23 cellular contexts compared by ENCODE assay signal in the genomic region with DNA sequence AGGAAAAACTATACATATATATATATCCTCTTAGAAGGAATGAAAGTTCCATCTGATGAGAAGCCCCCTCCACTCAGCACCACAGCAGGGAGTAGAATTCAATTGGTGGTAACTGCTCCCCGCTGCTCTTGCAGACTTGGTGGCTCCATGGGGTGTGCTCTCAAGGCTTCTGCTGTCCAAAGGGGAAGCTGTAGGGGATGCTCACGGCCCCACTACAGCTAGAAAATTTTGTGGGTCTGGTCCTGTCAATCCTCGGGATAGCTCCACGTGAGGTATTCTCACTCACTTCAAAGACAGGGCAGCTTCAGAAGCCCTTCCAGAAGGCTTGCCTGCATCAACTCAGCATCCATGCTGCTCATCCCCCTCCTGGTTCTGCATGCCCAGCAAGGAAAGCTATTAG.
A peak's percentile ranks its signal among the peaks of the same experiment; 100 is the strongest.
DNase-seq lines count a peak whose midpoint lies in the region; ATAC-seq and TF ChIP-seq lines count a peak whose summit lies in the region.
"Had no signal": no experiment of that assay in that cellular context is flagged by ENCODE, and none has a peak within 500 bp of the region (broad histone marks: within the 10 kb centered on the region; RNA-seq: fewer than 3 reads in every experiment).

No MANE protein-coding gene starts in this region.

- no peak overlapping the region for H3K4me3 ChIP-seq in HEK293 (ENCODE audit: low read depth, low read length)
- no peak overlapping the region for H3K4me3 ChIP-seq in endodermal cell (ENCODE audit: low read length)
- H3K4me3 ChIP-seq: A549; BLaER1 treated with 17β-estradiol and CSF1 and Interleukin-3, amounts not matched to agents 10 nM and 100 nM had no signal

- H3K27me3 Mint-ChIP-seq in endodermal cell (ENCODE audit: insufficient read depth) (no peaks in the 10 kb centered on the region), osteocyte (ENCODE audit: unreplicated experiment) (no peaks in the 10 kb centered on the region)
- H3K27me3 Mint-ChIP-seq: CD4-positive, alpha-beta T cell; CD8-positive, alpha-beta memory T cell had no signal

- H3K36me3 ChIP-seq in HEK293 (ENCODE audit: control insufficient read depth in 2 of 2, insufficient read depth in 1 of 2, low read length in 2 of 2) (no peaks in the 10 kb centered on the region), endodermal cell (ENCODE audit: control insufficient read depth, insufficient read depth, low read length) (no peaks in the 10 kb centered on the region)
- H3K36me3 ChIP-seq: BE2C; BLaER1 treated with 17β-estradiol and CSF1 and Interleukin-3, amounts not matched to agents 10 nM and 100 nM had no signal

- peaks cover 36% of the 10 kb centered on the region for H3K4me1 Mint-ChIP-seq in endodermal cell
- peaks cover 5% of the 10 kb centered on the region for H3K4me1 Mint-ChIP-seq in osteocyte (ENCODE audit: unreplicated experiment)
- H3K4me1 Mint-ChIP-seq: CD14-positive monocyte; CD8-positive, alpha-beta memory T cell had no signal

- DNase-seq in UCSD-AML1 (lab: John Stamatoyannopoulos, UW; ENCODE audit: unreplicated experiment) (peak; percentile 7), endodermal cell (peak; percentile 53), ureter (ENCODE audit: low spot score) (no peak), NCI-H446 (lab: John Stamatoyannopoulos, UW) (no peak), osteocyte (ENCODE audit: extremely low spot score, unreplicated experiment) (no peak)
- DNase-seq: 8988T; ACHN; AML-193; BE2C; CD4-positive, alpha-beta T cell; CD8-positive, alpha-beta memory T cell; DMS 273 treated with DMSO at 0.1 percent for 48 hours; DMS79; EL; GF-D8; H7; HCEC 1CT had no signal

- no peak overlapping the region for H3K9ac ChIP-seq in endodermal cell (ENCODE audit: extremely low read depth, low read length, poor library complexity, severe bottlenecking)
- H3K9ac ChIP-seq: BLaER1 treated with 17β-estradiol and CSF1 and Interleukin-3, amounts not matched to agents 10 nM and 100 nM had no signal

- no peaks in the 10 kb centered on the region for H3K36me3 Mint-ChIP-seq in endodermal cell (ENCODE audit: low read depth)
- H3K36me3 Mint-ChIP-seq in osteocyte (ENCODE audit: unreplicated experiment), result no peaks in the 10 kb centered on the region
- H3K36me3 Mint-ChIP-seq: CD14-positive monocyte; CD8-positive, alpha-beta memory T cell had no signal

- POLR2A ChIA-PET in HEK293 (lab: Yijun Ruan, JAX), result no interaction called here

- no peak overlapping the region for H3K27ac Mint-ChIP-seq in endodermal cell
- H3K27ac Mint-ChIP-seq in osteocyte (ENCODE audit: unreplicated experiment), result no peak overlapping the region
- H3K27ac Mint-ChIP-seq: CD4-positive, alpha-beta T cell; CD8-positive, alpha-beta memory T cell had no signal

- CTCF ChIA-PET in HEK293 (lab: Yijun Ruan, JAX), result interaction anchor here (1.0 to 2.1 kb wide), 4 partner anchors 103 to 1433 kb away, joined by 3 to 14 read pairs (median 3); no protein-coding TSS in a partner anchor

- H3K4me1 ChIP-seq in HEK293 (ENCODE audit: control insufficient read depth, insufficient read depth, low read length) (no peaks in the 10 kb centered on the region), endodermal cell (ENCODE audit: control insufficient read depth, insufficient read depth, low read length) (peaks cover 7% of the 10 kb centered on the region)
- H3K4me1 ChIP-seq: A549, BE2C had no signal

- H3K9me3 ChIP-seq in HEK293 (ENCODE audit: control insufficient read depth, insufficient read depth, low read depth, low read length) (no peaks in the 10 kb centered on the region), endodermal cell (ENCODE audit: control insufficient read depth, low read length) (no peaks in the 10 kb centered on the region)
- H3K9me3 ChIP-seq: A549; BE2C; BLaER1 treated with 17β-estradiol and CSF1 and Interleukin-3, amounts not matched to agents 10 nM and 100 nM had no signal

- H3K9me3 Mint-ChIP-seq in endodermal cell (no peaks in the 10 kb centered on the region), osteocyte (ENCODE audit: unreplicated experiment) (no peaks in the 10 kb centered on the region)
- H3K9me3 Mint-ChIP-seq: CD14-positive monocyte; CD4-positive, alpha-beta T cell had no signal

- no peaks in the 10 kb centered on the region for H3K27me3 ChIP-seq in endodermal cell (ENCODE audit: control insufficient read depth, insufficient read depth, low read length, poor library complexity, severe bottlenecking)
- H3K27me3 ChIP-seq: BE2C; BLaER1 treated with 17β-estradiol and CSF1 and Interleukin-3, amounts not matched to agents 10 nM and 100 nM had no signal

- no peak overlapping the region for H3K4me3 Mint-ChIP-seq in endodermal cell
- H3K4me3 Mint-ChIP-seq in osteocyte (ENCODE audit: unreplicated experiment), result no peak overlapping the region
- H3K4me3 Mint-ChIP-seq: CD14-positive monocyte; CD4-positive, alpha-beta T cell; CD8-positive, alpha-beta memory T cell had no signal

- ATAC-seq in HG03095 (IDR thresholded peaks at IDR 0.05; ENCODE audit: unreplicated experiment), result no peak
- ATAC-seq: A549 had no signal

- TF ChIP-seq CTCF in HEK293 (tag by site-specific recombination; IDR thresholded peaks at IDR 0.05) (no peak), endodermal cell (conservative IDR thresholded peaks at IDR 0.05) (no peak), osteocyte (IDR thresholded peaks at IDR 0.05) (no peak)

- H3K27ac ChIP-seq in HEK293 (ENCODE audit: extremely low read depth, low read depth, low read length), result no peak overlapping the region
- H3K27ac ChIP-seq in endodermal cell (ENCODE audit: low read depth, low read length), result no peak overlapping the region
- peak overlapping the region; percentile 34 for H3K27ac ChIP-seq in temporal lobe (ENCODE audit: low read depth, low read length)
- H3K27ac ChIP-seq: A549; BLaER1 treated with 17β-estradiol and CSF1 and Interleukin-3, amounts not matched to agents 10 nM and 100 nM had no signal

- WGBS in endodermal cell (ENCODE audit: insufficient coverage in 1 of 2, insufficient read length in 1 of 2), 2 experiments, result 79 to 88% methylated on average over 3 to 4 of the region's 4 CpGs

TF ChIP-seq in HEK293, 187 proteins besides CTCF, POLR2A, EP300 and RAD21:
- no peak for TF ChIP-seq ZNF114 (tag by site-specific recombination; IDR thresholded peaks at IDR 0.05)
- peak; percentile 51 for TF ChIP-seq ZIC2 (tag by site-specific recombination; IDR thresholded peaks at IDR 0.05)
- no peak for TF ChIP-seq ZNF341 (tag by site-specific recombination; IDR thresholded peaks at IDR 0.05; ENCODE audit: low read depth)
- TF ChIP-seq ZNF548 (tag by site-specific recombination; IDR thresholded peaks at IDR 0.05), result no peak
- TF ChIP-seq ZNF350 (tag by site-specific recombination; IDR thresholded peaks at IDR 0.05), result no peak

Comparison
In these comparisons a context has a peak if more than half of its experiments do, and no peak if none do; other contexts are left out.
1. DNase-seq: peak in UCSD-AML1 (single experiment) and endodermal cell (single experiment); none in ureter (single experiment), NCI-H446 (0 of 2) and osteocyte (single experiment).